2 cellular contexts compared by ENCODE assay signal in genomic region chr16:20674684-20675487, GRCh38.
TF ChIP-seq lines count a peak whose summit lies in the region.

No MANE protein-coding gene starts in this region.

TF ChIP-seq in K562, 482 proteins besides CTCF, POLR2A, EP300 and RAD21 (continued from another document and continues in another):
- TF ChIP-seq ZNF592 (IDR thresholded peaks at IDR 0.05) (no peak), NONO (IDR thresholded peaks at IDR 0.05; ENCODE audit: low read depth in 2 of 2, low read length in 1 of 2) (no peak), ZFX (CRISPR knock-in tag; IDR thresholded peaks at IDR 0.05) (peak; percentile 44; the same call in 1 of the 2 replicates), CHD1 (IDR thresholded peaks at IDR 0.05; ENCODE audit: low read length) (peak; percentile 77), MCM7 (IDR thresholded peaks at IDR 0.05) (no peak), TOE1 (IDR thresholded peaks at IDR 0.05; ENCODE audit: borderline replicate concordance) (0 out of 2 replicates have a peak, but pooled peaks have one; percentile 14), TOE1 (CRISPR knock-in tag; IDR thresholded peaks at IDR 0.05; ENCODE audit: borderline replicate concordance, low read depth) (no peak), PHB2 (IDR thresholded peaks at IDR 0.05; ENCODE audit: low read depth) (no peak), ZNF644 (tag; IDR thresholded peaks at IDR 0.05; ENCODE audit: low read depth) (no peak), CBFA2T3 (IDR thresholded peaks at IDR 0.05) (peak; percentile 26; the same call in 1 of the 2 replicates), ZKSCAN1 (IDR thresholded peaks at IDR 0.05; ENCODE audit: low read depth, low read length) (no peak), NFIX (CRISPR knock-in tag; IDR thresholded peaks at IDR 0.05; ENCODE audit: low read depth) (no peak), ZKSCAN8 (CRISPR knock-in tag; IDR thresholded peaks at IDR 0.05) (no peak), ZNF384 (IDR thresholded peaks at IDR 0.05; ENCODE audit: low read depth, low read length) (no peak), SMC3 (conservative IDR thresholded peaks at IDR 0.05; ENCODE audit: insufficient read depth, low read depth, low read length) (no peak), POLR2H (tag; IDR thresholded peaks at IDR 0.05; ENCODE audit: low read depth) (no peak)

TF ChIP-seq in HepG2, 621 proteins besides CTCF, POLR2A, EP300 and RAD21 (continued from another document and continues in another):
- TF ChIP-seq, protein P1, sequence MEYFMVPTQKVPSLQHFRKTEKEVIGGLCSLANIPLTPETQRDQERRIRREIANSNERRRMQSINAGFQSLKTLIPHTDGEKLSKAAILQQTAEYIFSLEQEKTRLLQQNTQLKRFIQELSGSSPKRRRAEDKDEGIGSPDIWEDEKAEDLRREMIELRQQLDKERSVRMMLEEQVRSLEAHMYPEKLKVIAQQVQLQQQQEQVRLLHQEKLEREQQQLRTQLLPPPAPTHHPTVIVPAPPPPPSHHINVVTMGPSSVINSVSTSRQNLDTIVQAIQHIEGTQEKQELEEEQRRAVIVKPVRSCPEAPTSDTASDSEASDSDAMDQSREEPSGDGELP (IDR thresholded peaks at IDR 0.05; ENCODE audit: borderline replicate concordance, low read depth) = no peak
- TF ChIP-seq NCOA5 (CRISPR knock-in tag; IDR thresholded peaks at IDR 0.05) (no peak), MEIS1 (CRISPR knock-in tag; IDR thresholded peaks at IDR 0.05; ENCODE audit: borderline replicate concordance) (peak; percentile 10; the same call in 1 of the 2 replicates), ZNF225 (CRISPR knock-in tag; IDR thresholded peaks at IDR 0.05) (peak; percentile 87; the same call in 1 of the 2 replicates), ZFP37 (CRISPR knock-in tag; IDR thresholded peaks at IDR 0.05; ENCODE audit: borderline replicate concordance) (no peak), SMC3 (IDR thresholded peaks at IDR 0.05; ENCODE audit: low read length) (no peak), GATAD2A (CRISPR knock-in tag; IDR thresholded peaks at IDR 0.05) (no peak), REXO4 (CRISPR knock-in tag; IDR thresholded peaks at IDR 0.05; ENCODE audit: borderline replicate concordance) (no peak), SP140L (CRISPR knock-in tag; IDR thresholded peaks at IDR 0.05; ENCODE audit: borderline replicate concordance) (no peak), ZNF501 (CRISPR knock-in tag; IDR thresholded peaks at IDR 0.05) (peak; percentile 41), REPIN1 (CRISPR knock-in tag; IDR thresholded peaks at IDR 0.05; ENCODE audit: borderline replicate concordance, low read depth) (0 out of 2 replicates have a peak, but pooled peaks have one; percentile 60), ZBTB38 (CRISPR knock-in tag; IDR thresholded peaks at IDR 0.05) (no peak; the same call in none of the 2 replicates), IRF2 (CRISPR knock-in tag; IDR thresholded peaks at IDR 0.05) (no peak; the same call in 1 of the 2 replicates), MTF2 (CRISPR knock-in tag; IDR thresholded peaks at IDR 0.05; ENCODE audit: borderline replicate concordance) (0 out of 2 replicates have a peak, but pooled peaks have one; percentile 45), CENPT (CRISPR knock-in tag; IDR thresholded peaks at IDR 0.05; ENCODE audit: low read depth) (0 out of 2 replicates have a peak, but pooled peaks have one; percentile 75), CHD2 (IDR thresholded peaks at IDR 0.05; ENCODE audit: low read depth, low read length) (no peak), MAZ (IDR thresholded peaks at IDR 0.05; ENCODE audit: borderline replicate concordance, low read depth, low read length) (no peak), MAZ (CRISPR knock-in tag; IDR thresholded peaks at IDR 0.05; ENCODE audit: low read depth) (0 out of 2 replicates have a peak, but pooled peaks have one; percentile 6), TARDBP (CRISPR knock-in tag; IDR thresholded peaks at IDR 0.05) (peak; percentile 91), RXRB (CRISPR knock-in tag; IDR thresholded peaks at IDR 0.05; ENCODE audit: borderline replicate concordance) (no peak), ZSCAN21 (CRISPR knock-in tag; IDR thresholded peaks at IDR 0.05; ENCODE audit: borderline replicate concordance) (peak; percentile 82), NR3C1 (CRISPR knock-in tag; IDR thresholded peaks at IDR 0.05) (no peak), ZNF782 (CRISPR knock-in tag; IDR thresholded peaks at IDR 0.05; ENCODE audit: borderline replicate concordance) (0 out of 2 replicates have a peak, but pooled peaks have one; percentile 82), ZNF17 (CRISPR knock-in tag; IDR thresholded peaks at IDR 0.05) (no peak), ZMYM4 (CRISPR knock-in tag; IDR thresholded peaks at IDR 0.05) (peak; percentile 55; the same call in 1 of the 2 replicates), POLR2G (IDR thresholded peaks at IDR 0.05; ENCODE audit: low read depth, low read length) (no peak), NFATC3 (CRISPR knock-in tag; IDR thresholded peaks at IDR 0.05) (peak; percentile 20; the same call in 1 of the 2 replicates), STAG1 (CRISPR knock-in tag; IDR thresholded peaks at IDR 0.05) (no peak), HNF1B (CRISPR knock-in tag; IDR thresholded peaks at IDR 0.05) (no peak; the same call in 1 of the 2 replicates), ZBTB26 (CRISPR knock-in tag; IDR thresholded peaks at IDR 0.05; ENCODE audit: borderline replicate concordance) (no peak), AKAP8 (CRISPR knock-in tag; IDR thresholded peaks at IDR 0.05) (no peak), SAP130 (CRISPR knock-in tag; IDR thresholded peaks at IDR 0.05; ENCODE audit: low read depth) (peak; percentile 66), SIX1 (CRISPR knock-in tag; IDR thresholded peaks at IDR 0.05; ENCODE audit: borderline replicate concordance) (peak; percentile 49; the same call in 1 of the 2 replicates), ATF5 (CRISPR knock-in tag; IDR thresholded peaks at IDR 0.05; ENCODE audit: low read depth) (no peak), ZNF329 (CRISPR knock-in tag; IDR thresholded peaks at IDR 0.05; ENCODE audit: low read depth) (no peak), XBP1 (CRISPR knock-in tag; IDR thresholded peaks at IDR 0.05) (no peak)
- TF ChIP-seq, protein P2, sequence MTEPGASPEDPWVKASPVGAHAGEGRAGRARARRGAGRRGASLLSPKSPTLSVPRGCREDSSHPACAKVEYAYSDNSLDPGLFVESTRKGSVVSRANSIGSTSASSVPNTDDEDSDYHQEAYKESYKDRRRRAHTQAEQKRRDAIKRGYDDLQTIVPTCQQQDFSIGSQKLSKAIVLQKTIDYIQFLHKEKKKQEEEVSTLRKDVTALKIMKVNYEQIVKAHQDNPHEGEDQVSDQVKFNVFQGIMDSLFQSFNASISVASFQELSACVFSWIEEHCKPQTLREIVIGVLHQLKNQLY (CRISPR knock-in tag; IDR thresholded peaks at IDR 0.05) = no peak
- TF ChIP-seq, protein P3, sequence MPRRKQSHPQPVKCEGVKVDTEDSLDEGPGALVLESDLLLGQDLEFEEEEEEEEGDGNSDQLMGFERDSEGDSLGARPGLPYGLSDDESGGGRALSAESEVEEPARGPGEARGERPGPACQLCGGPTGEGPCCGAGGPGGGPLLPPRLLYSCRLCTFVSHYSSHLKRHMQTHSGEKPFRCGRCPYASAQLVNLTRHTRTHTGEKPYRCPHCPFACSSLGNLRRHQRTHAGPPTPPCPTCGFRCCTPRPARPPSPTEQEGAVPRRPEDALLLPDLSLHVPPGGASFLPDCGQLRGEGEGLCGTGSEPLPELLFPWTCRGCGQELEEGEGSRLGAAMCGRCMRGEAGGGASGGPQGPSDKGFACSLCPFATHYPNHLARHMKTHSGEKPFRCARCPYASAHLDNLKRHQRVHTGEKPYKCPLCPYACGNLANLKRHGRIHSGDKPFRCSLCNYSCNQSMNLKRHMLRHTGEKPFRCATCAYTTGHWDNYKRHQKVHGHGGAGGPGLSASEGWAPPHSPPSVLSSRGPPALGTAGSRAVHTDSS (CRISPR knock-in tag; conservative IDR thresholded peaks at IDR 0.05) = no peak
- TF ChIP-seq, protein P4, sequence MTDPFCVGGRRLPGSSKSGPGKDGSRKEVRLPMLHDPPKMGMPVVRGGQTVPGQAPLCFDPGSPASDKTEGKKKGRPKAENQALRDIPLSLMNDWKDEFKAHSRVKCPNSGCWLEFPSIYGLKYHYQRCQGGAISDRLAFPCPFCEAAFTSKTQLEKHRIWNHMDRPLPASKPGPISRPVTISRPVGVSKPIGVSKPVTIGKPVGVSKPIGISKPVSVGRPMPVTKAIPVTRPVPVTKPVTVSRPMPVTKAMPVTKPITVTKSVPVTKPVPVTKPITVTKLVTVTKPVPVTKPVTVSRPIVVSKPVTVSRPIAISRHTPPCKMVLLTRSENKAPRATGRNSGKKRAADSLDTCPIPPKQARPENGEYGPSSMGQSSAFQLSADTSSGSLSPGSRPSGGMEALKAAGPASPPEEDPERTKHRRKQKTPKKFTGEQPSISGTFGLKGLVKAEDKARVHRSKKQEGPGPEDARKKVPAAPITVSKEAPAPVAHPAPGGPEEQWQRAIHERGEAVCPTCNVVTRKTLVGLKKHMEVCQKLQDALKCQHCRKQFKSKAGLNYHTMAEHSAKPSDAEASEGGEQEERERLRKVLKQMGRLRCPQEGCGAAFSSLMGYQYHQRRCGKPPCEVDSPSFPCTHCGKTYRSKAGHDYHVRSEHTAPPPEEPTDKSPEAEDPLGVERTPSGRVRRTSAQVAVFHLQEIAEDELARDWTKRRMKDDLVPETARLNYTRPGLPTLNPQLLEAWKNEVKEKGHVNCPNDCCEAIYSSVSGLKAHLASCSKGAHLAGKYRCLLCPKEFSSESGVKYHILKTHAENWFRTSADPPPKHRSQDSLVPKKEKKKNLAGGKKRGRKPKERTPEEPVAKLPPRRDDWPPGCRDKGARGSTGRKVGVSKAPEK (CRISPR knock-in tag; IDR thresholded peaks at IDR 0.05; ENCODE audit: borderline replicate concordance) = no peak
- TF ChIP-seq, protein P5, sequence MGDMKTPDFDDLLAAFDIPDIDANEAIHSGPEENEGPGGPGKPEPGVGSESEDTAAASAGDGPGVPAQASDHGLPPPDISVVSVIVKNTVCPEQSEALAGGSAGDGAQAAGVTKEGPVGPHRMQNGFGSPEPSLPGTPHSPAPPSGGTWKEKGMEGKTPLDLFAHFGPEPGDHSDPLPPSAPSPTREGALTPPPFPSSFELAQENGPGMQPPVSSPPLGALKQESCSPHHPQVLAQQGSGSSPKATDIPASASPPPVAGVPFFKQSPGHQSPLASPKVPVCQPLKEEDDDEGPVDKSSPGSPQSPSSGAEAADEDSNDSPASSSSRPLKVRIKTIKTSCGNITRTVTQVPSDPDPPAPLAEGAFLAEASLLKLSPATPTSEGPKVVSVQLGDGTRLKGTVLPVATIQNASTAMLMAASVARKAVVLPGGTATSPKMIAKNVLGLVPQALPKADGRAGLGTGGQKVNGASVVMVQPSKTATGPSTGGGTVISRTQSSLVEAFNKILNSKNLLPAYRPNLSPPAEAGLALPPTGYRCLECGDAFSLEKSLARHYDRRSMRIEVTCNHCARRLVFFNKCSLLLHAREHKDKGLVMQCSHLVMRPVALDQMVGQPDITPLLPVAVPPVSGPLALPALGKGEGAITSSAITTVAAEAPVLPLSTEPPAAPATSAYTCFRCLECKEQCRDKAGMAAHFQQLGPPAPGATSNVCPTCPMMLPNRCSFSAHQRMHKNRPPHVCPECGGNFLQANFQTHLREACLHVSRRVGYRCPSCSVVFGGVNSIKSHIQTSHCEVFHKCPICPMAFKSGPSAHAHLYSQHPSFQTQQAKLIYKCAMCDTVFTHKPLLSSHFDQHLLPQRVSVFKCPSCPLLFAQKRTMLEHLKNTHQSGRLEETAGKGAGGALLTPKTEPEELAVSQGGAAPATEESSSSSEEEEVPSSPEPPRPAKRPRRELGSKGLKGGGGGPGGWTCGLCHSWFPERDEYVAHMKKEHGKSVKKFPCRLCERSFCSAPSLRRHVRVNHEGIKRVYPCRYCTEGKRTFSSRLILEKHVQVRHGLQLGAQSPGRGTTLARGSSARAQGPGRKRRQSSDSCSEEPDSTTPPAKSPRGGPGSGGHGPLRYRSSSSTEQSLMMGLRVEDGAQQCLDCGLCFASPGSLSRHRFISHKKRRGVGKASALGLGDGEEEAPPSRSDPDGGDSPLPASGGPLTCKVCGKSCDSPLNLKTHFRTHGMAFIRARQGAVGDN (CRISPR knock-in tag; IDR thresholded peaks at IDR 0.05) = peak; percentile 77
- TF ChIP-seq, protein P6, sequence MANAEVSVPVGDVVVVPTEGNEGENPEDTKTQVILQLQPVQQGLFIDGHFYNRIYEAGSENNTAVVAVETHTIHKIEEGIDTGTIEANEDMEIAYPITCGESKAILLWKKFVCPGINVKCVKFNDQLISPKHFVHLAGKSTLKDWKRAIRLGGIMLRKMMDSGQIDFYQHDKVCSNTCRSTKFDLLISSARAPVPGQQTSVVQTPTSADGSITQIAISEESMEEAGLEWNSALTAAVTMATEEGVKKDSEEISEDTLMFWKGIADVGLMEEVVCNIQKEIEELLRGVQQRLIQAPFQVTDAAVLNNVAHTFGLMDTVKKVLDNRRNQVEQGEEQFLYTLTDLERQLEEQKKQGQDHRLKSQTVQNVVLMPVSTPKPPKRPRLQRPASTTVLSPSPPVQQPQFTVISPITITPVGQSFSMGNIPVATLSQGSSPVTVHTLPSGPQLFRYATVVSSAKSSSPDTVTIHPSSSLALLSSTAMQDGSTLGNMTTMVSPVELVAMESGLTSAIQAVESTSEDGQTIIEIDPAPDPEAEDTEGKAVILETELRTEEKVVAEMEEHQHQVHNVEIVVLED (CRISPR knock-in tag; IDR thresholded peaks at IDR 0.05; ENCODE audit: borderline replicate concordance) = no peak
